29 cellular contexts compared by ENCODE assay signal in genomic region chr17:69336580-69336979, GRCh38. TPM values are rescaled to one million over a fixed set of nuclear protein-coding genes. Genes with fewer than 3 reads are reported as not detected.
"Had no signal": no experiment of that assay in that cellular context is flagged by ENCODE, and none has a peak within 500 bp of the region (broad histone marks: within the 10 kb centered on the region; RNA-seq: fewer than 3 reads in every experiment).

No MANE protein-coding gene starts in this region.

- ATAC-seq: activated CD4-positive, CD25-positive, alpha-beta regulatory T cell treated with anti-CD3 and anti-CD28 coated beads, Interleukin-2, amount 50 U/mL, for 24 hours; activated CD8-positive, alpha-beta T cell treated with anti-CD3 and anti-CD28 coated beads, Interleukin-2, amount 10 ng/mL, durations not matched to agents 7 days and 5 days; activated naive CD4-positive, alpha-beta T cell treated with anti-CD3 and anti-CD28 coated beads, Interleukin-2, amount 50 U/mL, for 72 hours; activated naive CD8-positive, alpha-beta T cell treated with anti-CD3 and anti-CD28 coated beads, Interleukin-2, amount 50 U/mL, for 24 hours had no signal

- H3K9ac ChIP-seq: SK-N-SH had no signal

- H3K9me3 Mint-ChIP-seq: activated naive CD4-positive, alpha-beta T cell treated with anti-CD3 and anti-CD28 coated beads, Interleukin-2, amount 50 U/mL, for 72 hours; activated naive CD8-positive, alpha-beta T cell treated with anti-CD3 and anti-CD28 coated beads, Interleukin-2, amount 50 U/mL, for 24 hours had no signal

- H3K4me3 ChIP-seq: Peyer's patch, SJCRH30 had no signal

- H3K27ac ChIP-seq: Peyer's patch, RWPE1, SJCRH30, WERI-Rb-1 had no signal

- H3K4me2 ChIP-seq: SK-N-SH had no signal

- H3K36me3 ChIP-seq: Peyer's patch, SJCRH30, WERI-Rb-1 had no signal

- FAIRE-seq: astrocyte had no signal

- DNase-seq: activated CD4-positive, alpha-beta T cell treated with anti-CD3 and anti-CD28 coated beads for 4 hours; activated CD4-positive, alpha-beta T cell treated with anti-CD3 and anti-CD28 coated beads, Interleukin-2, amount 50 U/mL, for 4 hours; activated CD8-positive, alpha-beta memory T cell treated with anti-CD3 and anti-CD28 coated beads, Interleukin-2, amount 50 U/mL, for 48 hours; activated CD8-positive, alpha-beta T cell treated with anti-CD3 and anti-CD28 coated beads, Interleukin-2, amount 10 ng/mL, durations not matched to agents 7 days and 5 days; activated naive CD8-positive, alpha-beta T cell treated with anti-CD3 and anti-CD28 coated beads, Interleukin-2, amount 50 U/mL, for 24 hours; activated T-cell treated with anti-CD3 and anti-CD28 coated beads, Interleukin-2, amount 50 U/mL, for 1 hour; amniotic stem cell; NCI-H1092 treated with DMSO at 0.1 percent for 48 hours; NCI-H1417 treated with DMSO at 0.1 percent for 48 hours; NCI-H1694; NCI-H2029; NCI-H2107; NCI-H2171 treated with DMSO at 0.1 percent for 48 hours; NCI-H226; NCI-H526; NCI-H82; OCI-M1; Peyer's patch; Right ventricle myocardium superior; SJCRH30; SK-N-SH; T-helper 1 cell; WERI-Rb-1 had no signal

- H3K36me3 Mint-ChIP-seq: activated naive CD4-positive, alpha-beta T cell treated with anti-CD3 and anti-CD28 coated beads, Interleukin-2, amount 50 U/mL, for 72 hours; brain had no signal

- H3K9me2 ChIP-seq: SK-N-SH had no signal

- H3K4me3 Mint-ChIP-seq: activated CD8-positive, alpha-beta T cell treated with anti-CD3 and anti-CD28 coated beads, Interleukin-2, amount 10 ng/mL, durations not matched to agents 7 days and 5 days; activated naive CD8-positive, alpha-beta T cell treated with anti-CD3 and anti-CD28 coated beads, Interleukin-2, amount 50 U/mL, for 24 hours; brain had no signal

- H3K27ac Mint-ChIP-seq: activated CD8-positive, alpha-beta T cell treated with anti-CD3 and anti-CD28 coated beads, Interleukin-2, amount 10 ng/mL, durations not matched to agents 7 days and 5 days; activated naive CD4-positive, alpha-beta T cell treated with anti-CD3 and anti-CD28 coated beads, Interleukin-2, amount 50 U/mL, for 72 hours; activated naive CD8-positive, alpha-beta T cell treated with anti-CD3 and anti-CD28 coated beads, Interleukin-2, amount 50 U/mL, for 24 hours; brain had no signal

- H3K4me1 ChIP-seq: Peyer's patch, SJCRH30 had no signal

- H3K9me3 ChIP-seq: Peyer's patch, SJCRH30, SK-N-SH had no signal

- H3K27me3 ChIP-seq: Peyer's patch, SJCRH30 had no signal

RNA-seq across cellular contexts. Expression of gene ABCA5, which starts 9.6 kb away (rescaled TPM):
- total RNA-seq: M059J, SJCRH30 had no signal
